1 cellular context compared by ENCODE assay signal in the genomic region with DNA sequence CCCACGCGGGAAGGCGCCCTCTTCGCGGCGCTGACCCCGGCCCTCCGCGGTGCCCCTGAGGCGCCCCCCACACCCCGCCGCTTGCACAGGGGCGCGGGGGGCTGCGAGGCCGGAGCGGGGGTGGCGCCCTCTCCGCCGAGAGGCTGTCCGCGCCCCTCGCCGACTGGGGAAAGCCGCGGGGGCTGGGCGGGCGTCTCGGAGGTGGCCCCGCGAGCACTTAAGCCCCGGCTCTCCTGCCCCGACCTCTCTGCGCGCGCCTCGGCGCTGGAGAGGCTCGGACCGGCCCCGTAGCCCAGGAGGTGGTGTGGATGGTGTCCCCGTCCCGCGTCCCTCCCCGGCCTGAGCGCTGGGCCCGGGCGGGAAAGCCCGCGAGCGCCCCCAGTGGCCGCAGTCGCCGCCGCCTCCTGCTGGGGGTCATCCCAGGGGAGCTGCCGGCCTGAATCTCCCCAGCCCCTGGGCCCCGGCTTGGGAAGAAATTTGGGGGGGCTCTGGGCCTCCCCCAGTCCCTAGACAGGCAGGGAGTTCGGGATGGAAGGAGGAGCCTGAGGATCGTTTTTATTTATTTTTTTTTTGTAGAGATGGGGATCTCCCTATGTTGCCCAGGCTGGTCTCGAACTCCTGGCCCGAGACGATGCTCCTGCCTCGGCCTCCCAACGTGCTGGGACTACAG.
TF ChIP-seq lines count a peak whose summit lies in the region.

No MANE protein-coding gene starts in this region.

TF ChIP-seq in SK-N-SH, 30 proteins besides CTCF, POLR2A, EP300 and RAD21 (continued from another document):
- TF ChIP-seq MEF2A (IDR thresholded peaks at IDR 0.05; ENCODE audit: borderline replicate concordance, low read depth) (no peak), MAX (IDR thresholded peaks at IDR 0.05; ENCODE audit: low read depth) (no peak), GATA2 (CRISPR knock-in tag; IDR thresholded peaks at IDR 0.05) (no peak), SMC3 (IDR thresholded peaks at IDR 0.05; ENCODE audit: low read depth, low read length) (no peak), YY1 (IDR thresholded peaks at IDR 0.05; ENCODE audit: low read depth) (no peak)
